8 cellular contexts compared by ENCODE assay signal in the genomic region with DNA sequence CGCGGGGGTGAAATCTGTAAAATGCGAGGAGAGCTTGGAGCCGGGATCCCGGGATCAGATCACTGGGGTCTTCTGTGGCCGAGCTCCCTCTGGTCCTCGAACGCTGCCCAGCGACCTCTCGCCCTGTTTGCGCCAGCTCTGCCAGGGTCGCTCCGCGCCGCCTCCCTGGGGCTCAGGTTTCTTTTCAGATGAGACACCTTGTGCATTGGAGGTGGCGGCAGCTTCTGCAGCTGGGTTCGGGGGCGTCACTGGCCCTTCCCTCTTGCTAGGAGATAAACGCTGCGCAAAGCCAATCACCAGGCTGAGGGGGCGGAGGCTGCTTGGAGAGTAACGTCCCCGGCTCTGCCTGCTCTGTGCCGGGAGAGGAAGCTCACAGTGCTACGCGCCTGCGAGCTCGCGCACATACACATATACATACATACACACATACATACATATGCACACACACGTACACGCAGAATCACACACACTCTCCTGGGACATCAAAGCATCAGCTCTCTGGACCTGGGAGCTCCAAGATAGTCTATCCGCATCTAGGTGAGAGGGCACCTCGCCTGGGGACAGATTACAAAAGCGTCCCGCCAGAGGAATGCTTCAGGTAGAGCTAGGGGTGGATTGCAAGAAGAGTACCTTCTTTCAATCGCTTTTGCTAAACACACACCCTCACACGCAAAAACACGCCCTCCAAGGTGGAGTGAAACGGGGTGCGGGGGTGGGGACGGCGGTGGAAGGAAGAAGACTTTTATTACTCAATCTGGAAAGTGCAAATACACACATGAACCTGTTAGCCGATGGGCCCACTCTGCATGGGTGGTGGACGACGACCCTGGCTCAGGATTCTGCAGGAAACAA. TPM values are rescaled to one million over a fixed set of nuclear protein-coding genes. Genes with fewer than 3 reads are reported as not detected.
DNase-seq lines count a peak whose midpoint lies in the region; ATAC-seq and TF ChIP-seq lines count a peak whose summit lies in the region.

A gene with protein sequence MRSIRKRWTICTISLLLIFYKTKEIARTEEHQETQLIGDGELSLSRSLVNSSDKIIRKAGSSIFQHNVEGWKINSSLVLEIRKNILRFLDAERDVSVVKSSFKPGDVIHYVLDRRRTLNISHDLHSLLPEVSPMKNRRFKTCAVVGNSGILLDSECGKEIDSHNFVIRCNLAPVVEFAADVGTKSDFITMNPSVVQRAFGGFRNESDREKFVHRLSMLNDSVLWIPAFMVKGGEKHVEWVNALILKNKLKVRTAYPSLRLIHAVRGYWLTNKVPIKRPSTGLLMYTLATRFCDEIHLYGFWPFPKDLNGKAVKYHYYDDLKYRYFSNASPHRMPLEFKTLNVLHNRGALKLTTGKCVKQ (minus strand): TSS at position 247 of the 852 bp plus-strand sequence. CDS start 327 bp downstream, outside the sequence.

- no peak within 1 kb of the TSS for H2BK15ac ChIP-seq in H9 (ENCODE audit: low read depth, low read length)

- peak within 1 kb of the TSS; percentile 40 for H3K4me3 ChIP-seq in hepatocyte
- peak within 1 kb of the TSS; percentile 76 for H3K4me3 ChIP-seq in rectal smooth muscle tissue (ENCODE audit: low read length)
- H3K4me3 ChIP-seq in uterus, result peak within 1 kb of the TSS; percentile 27 to 30

- H2BK120ac ChIP-seq in H9 (ENCODE audit: low read depth, low read length, poor library complexity, severe bottlenecking), result no peak within 1 kb of the TSS

- peak; percentile 89 for DNase-seq in ELF-1 (ENCODE audit: low read depth, low spot score)
- peak; percentile 93 for DNase-seq in H9
- peak; percentile 97 for DNase-seq in NAMALWA (ENCODE audit: low spot score)
- DNase-seq in T-cell, result peak; percentile 74 to 97 (median 92)
- peak; percentile 27 for DNase-seq in amniotic epithelial cell (ENCODE audit: low read depth)
- peak; percentile 83 for DNase-seq in hepatocyte (ENCODE audit: low spot score)
- peak; percentile 41 to 65 for DNase-seq in uterus

- H3K9me2 ChIP-seq in hepatocyte (replicated peaks; ENCODE audit: insufficient read depth), result no peaks in the 10 kb centered on the region

- no peak within 1 kb of the TSS for H3K14ac ChIP-seq in H9 (ENCODE audit: insufficient read depth, low read length)

- peak; percentile 77 to 81 (median 78) for ATAC-seq in T-cell (replicated peaks in 1 of 4)

- H3K9me3 ChIP-seq in H9 (ENCODE audit: control insufficient read depth, low read depth, low read length), result no peaks in the 10 kb centered on the region
- H3K9me3 ChIP-seq in hepatocyte (ENCODE audit: low read depth), result no peaks in the 10 kb centered on the region
- H3K9me3 ChIP-seq in uterus, result no peaks in the 10 kb centered on the region

- no peak within 1 kb of the TSS for H3K23ac ChIP-seq in H9 (ENCODE audit: insufficient read length, low read depth, low read length)

- H3K9me3 Mint-ChIP-seq in H9, result no peaks in the 10 kb centered on the region; a peak in 1 of 5 replicates
- no peaks in the 10 kb centered on the region for H3K9me3 Mint-ChIP-seq in T-cell

- TF ChIP-seq CTCF in H9 (conservative IDR thresholded peaks at IDR 0.05) (no peak), hepatocyte (IDR thresholded peaks at IDR 0.05; ENCODE audit: poor library complexity) (no peak), uterus (IDR thresholded peaks at IDR 0.05) (no peak)

- no peak within 1 kb of the TSS for H3K27ac Mint-ChIP-seq in H9
- H3K27ac Mint-ChIP-seq in T-cell, result peak within 1 kb of the TSS; percentile 94 to 99

- H3K79me2 ChIP-seq in H9 (ENCODE audit: insufficient read depth, low read length) (no peaks in the 10 kb centered on the region), hepatocyte (no peaks in the 10 kb centered on the region)

- H4K91ac ChIP-seq in H9 (ENCODE audit: insufficient read length, low read depth, low read length), result no peak within 1 kb of the TSS

- H3K9ac ChIP-seq in H9 (ENCODE audit: extremely low read depth, insufficient read length, low read length) (no peak within 1 kb of the TSS), rectal smooth muscle tissue (ENCODE audit: low read length) (no peak within 1 kb of the TSS)

- POLR2A ChIA-PET in T-cell (lab: Charles Lee), result interaction anchor here (0.6 to 5.1 kb wide), 21 partner anchors 9 to 1973 kb away, joined by 3 to 56 read pairs (median 4); a partner anchor contains a TSS

- no peak within 1 kb of the TSS for H4K8ac ChIP-seq in H9 (replicated peaks; ENCODE audit: insufficient read length, low read depth, low read length)

- intact Hi-C loops in uterus (cut with DNase I; ENCODE audit: low total_unique reads), result no loop called here

- H3K4ac ChIP-seq in H9 (ENCODE audit: low read depth, low read length), result no peak within 1 kb of the TSS

- H3K4me1 ChIP-seq in H9 (ENCODE audit: insufficient read depth, low read length), result peaks cover 2% of the 10 kb centered on the region; the same call in 1 of the 2 replicates
- no peaks in the 10 kb centered on the region for H3K4me1 ChIP-seq in hepatocyte (ENCODE audit: insufficient read depth)
- H3K4me1 ChIP-seq in rectal smooth muscle tissue (ENCODE audit: control insufficient read depth, insufficient read depth, low read length), result no peaks in the 10 kb centered on the region
- H3K4me1 ChIP-seq in uterus, result no peaks in the 10 kb centered on the region

- H3K23me2 ChIP-seq in H9 (ENCODE audit: insufficient read length, low read depth, low read length, poor library complexity, severe bottlenecking), result peaks cover 16% of the 10 kb centered on the region

- CTCF ChIA-PET in T-cell (lab: Charles Lee), result interaction anchor here (0.8 to 4.9 kb wide), 5 partner anchors 12 to 368 kb away, joined by 3 to 50 read pairs (median 4); a partner anchor contains a TSS

- H3K36me3 Mint-ChIP-seq in H9 (ENCODE audit: insufficient read depth in 1 of 3, low read depth in 3 of 3) (no peaks in the 10 kb centered on the region; a peak in 1 of 7 replicates), T-cell (peaks cover 10% of the 10 kb centered on the region)

- H2BK20ac ChIP-seq in H9 (ENCODE audit: low read depth, low read length, poor library complexity, severe bottlenecking), result no peak within 1 kb of the TSS

- H3K27ac ChIP-seq in H9 (ENCODE audit: insufficient read length, low read depth, low read length) (no peak within 1 kb of the TSS), hepatocyte (peak within 1 kb of the TSS; percentile 39), rectal smooth muscle tissue (ENCODE audit: low read depth, low read length) (no peak within 1 kb of the TSS), uterus (peak within 1 kb of the TSS; percentile 44)

- H3K36me3 ChIP-seq in hepatocyte (replicated peaks; ENCODE audit: insufficient read depth, low read depth) (no peaks in the 10 kb centered on the region), rectal smooth muscle tissue (ENCODE audit: control insufficient read depth, insufficient read depth, low read length) (no peaks in the 10 kb centered on the region), uterus (no peaks in the 10 kb centered on the region)

- peak within 1 kb of the TSS; percentile 70 to 91 for H3K4me3 Mint-ChIP-seq in H9
- peak within 1 kb of the TSS; percentile 86 to 99 (median 88) for H3K4me3 Mint-ChIP-seq in T-cell

- no peak within 1 kb of the TSS for H2AK5ac ChIP-seq in H9 (ENCODE audit: insufficient read length, low read length)

- H4K20me1 ChIP-seq in H9 (ENCODE audit: control insufficient read depth, insufficient read depth, insufficient read length) (no peaks in the 10 kb centered on the region), hepatocyte (ENCODE audit: insufficient read depth, poor library complexity, severe bottlenecking) (no peaks in the 10 kb centered on the region)

- H3K18ac ChIP-seq in H9 (ENCODE audit: insufficient read length, low read depth, low read length), result no peak within 1 kb of the TSS

- H2BK5ac ChIP-seq in H9 (ENCODE audit: insufficient read length, low read length), result no peak within 1 kb of the TSS

- H2AFZ ChIP-seq in H9 (ENCODE audit: low read length), result peak within 1 kb of the TSS; percentile 80
- H2AFZ ChIP-seq in hepatocyte, result peak within 1 kb of the TSS; percentile 86

- no peak within 1 kb of the TSS for H4K5ac ChIP-seq in H9 (ENCODE audit: insufficient read length, low read depth, low read length)

- H3K79me1 ChIP-seq in H9 (ENCODE audit: insufficient read depth, low read depth, low read length, poor library complexity, severe bottlenecking), result no peaks in the 10 kb centered on the region

- no peak within 1 kb of the TSS for H2BK12ac ChIP-seq in H9 (ENCODE audit: insufficient read length, low read depth, low read length)

- H3K4me1 Mint-ChIP-seq in H9, result peaks cover 34 to 36% of the 10 kb centered on the region in 2 experiments
- H3K4me1 Mint-ChIP-seq in T-cell, result peaks cover 47 to 60% (median 56%) of the 10 kb centered on the region in 3 donors

- peak; percentile 34 to 46 for TF ChIP-seq POLR2A in uterus (IDR thresholded peaks at IDR 0.05)

- no CpG with 5 or more reads among the region's 45 CpGs for WGBS in H9 (ENCODE audit: extremely low coverage, insufficient read length, low lambda C conversion rate)
- 1% methylated on average over 45 of the region's 45 CpGs for WGBS in hepatocyte (ENCODE audit: low lambda C conversion rate, missing lambda C conversion rate)

- H3K27me3 Mint-ChIP-seq in H9 (ENCODE audit: low read depth) (peaks cover 94% of the 10 kb centered on the region), T-cell (no peaks in the 10 kb centered on the region)

- no peak within 1 kb of the TSS for H3T11ph ChIP-seq in H9 (ENCODE audit: low read length)

- peak within 1 kb of the TSS; percentile 99 for H3K4me2 ChIP-seq in H9 (ENCODE audit: insufficient read depth, insufficient read length, low read length)
- peak within 1 kb of the TSS; percentile 93 for H3K4me2 ChIP-seq in hepatocyte

- no peak within 1 kb of the TSS for H3K56ac ChIP-seq in H9 (ENCODE audit: insufficient read length, low read depth, low read length)

- H3K27me3 ChIP-seq in H9 (ENCODE audit: insufficient read depth, low read length) (peaks cover 40% of the 10 kb centered on the region), hepatocyte (peaks cover 10% of the 10 kb centered on the region), rectal smooth muscle tissue (ENCODE audit: control insufficient read depth, insufficient read depth, low read length) (peaks cover 3% of the 10 kb centered on the region), uterus (no peaks in the 10 kb centered on the region)

RNA-seq across cellular contexts. Expression of the gene that starts here (rescaled TPM):
- total RNA-seq in H9 (2021), result not detected in 2 replicates
- 10 to 100 TPM; 27.0 to 36.9 (median 28.8) TPM for total RNA-seq in T-cell
- total RNA-seq in hepatocyte, result 6.0 and 7.1 TPM in 2 replicates
- polyA plus RNA-seq in hepatocyte, result 1.8 and 3.1 TPM in 2 replicates
- total RNA-seq in uterus, result 10 to 100 TPM in 1 of 4 donors, 1 to 10 TPM in 3; 4.8 to 15.5 (median 6.2) TPM

Comparison
In these comparisons a context has a peak if more than half of its experiments do, and no peak if none do; other contexts are left out.
1. Peak in DNase-seq and H3K4me2 ChIP-seq in H9; RNA of the gene not detected or under 1 TPM.
2. DNase-seq: peak in every context shown above with its lines; median percentile 97 in NAMALWA; 93 in H9; 92 in T-cell; 89 in ELF-1; 83 in hepatocyte; 53 in uterus; 27 in amniotic epithelial cell.
3. H3K27ac ChIP-seq: peak in hepatocyte (single experiment) and uterus (2 of 2); none in H9 (single experiment) and rectal smooth muscle tissue (single experiment).
4. H3K27ac Mint-ChIP-seq: peak in T-cell (2 of 2); none in H9 (0 of 3).
5. Peak in every context shown above with its lines, with median percentiles within 50 percentile points of each other: H3K4me3 ChIP-seq.